In the genomic region with DNA sequence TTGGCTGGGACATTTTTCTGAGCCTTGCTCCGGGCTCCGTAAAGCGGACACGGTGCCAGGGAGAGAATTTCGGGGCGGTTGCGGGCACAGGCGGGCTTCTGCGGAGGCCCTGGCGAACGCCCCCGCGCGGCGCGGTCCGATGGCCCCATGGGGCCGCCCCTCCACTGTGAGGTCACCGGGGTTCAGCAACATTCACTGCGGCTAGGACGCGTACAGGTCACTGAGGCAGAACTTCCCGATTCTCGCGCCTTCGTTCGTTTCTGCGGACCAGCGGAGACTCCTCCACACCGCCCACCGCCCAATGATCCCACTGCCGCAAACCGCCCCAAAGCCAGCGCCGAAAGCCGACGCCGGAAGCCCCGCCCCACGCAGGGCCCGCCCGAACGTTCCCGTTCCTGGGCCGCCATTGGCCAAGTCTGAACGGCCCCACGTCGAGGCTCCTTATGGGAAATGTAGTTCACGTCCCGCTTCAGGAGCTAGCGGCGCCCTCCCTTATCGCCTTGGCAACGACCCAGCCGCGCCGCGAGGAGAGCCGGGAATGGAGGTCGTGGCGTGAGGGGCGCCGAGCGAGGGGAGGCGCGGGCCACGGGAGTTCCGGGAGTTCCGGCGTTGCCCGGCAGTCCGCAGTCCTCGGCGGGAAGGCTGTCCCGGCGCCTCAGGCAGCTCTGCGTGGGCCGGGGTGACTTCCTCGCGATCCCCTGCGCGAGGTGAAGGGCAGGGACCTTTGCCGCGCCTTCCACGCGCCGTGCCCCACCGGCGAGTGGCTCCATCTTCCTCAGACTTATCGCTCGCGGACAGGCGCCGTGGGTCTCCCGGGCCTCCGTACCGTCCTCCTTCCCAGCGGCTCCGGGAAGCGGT, we compare ENCODE assay signal across 1 cellular context.
TF ChIP-seq lines count a peak whose summit lies in the region.

A gene (plus strand): TSS at position 498 of the 858 bp plus-strand sequence. CDS start 499 bp downstream, outside the sequence.

TF ChIP-seq in K562, 482 proteins besides CTCF, POLR2A, EP300 and RAD21 (continued from another document and continues in another):
- TF ChIP-seq, protein P1, sequence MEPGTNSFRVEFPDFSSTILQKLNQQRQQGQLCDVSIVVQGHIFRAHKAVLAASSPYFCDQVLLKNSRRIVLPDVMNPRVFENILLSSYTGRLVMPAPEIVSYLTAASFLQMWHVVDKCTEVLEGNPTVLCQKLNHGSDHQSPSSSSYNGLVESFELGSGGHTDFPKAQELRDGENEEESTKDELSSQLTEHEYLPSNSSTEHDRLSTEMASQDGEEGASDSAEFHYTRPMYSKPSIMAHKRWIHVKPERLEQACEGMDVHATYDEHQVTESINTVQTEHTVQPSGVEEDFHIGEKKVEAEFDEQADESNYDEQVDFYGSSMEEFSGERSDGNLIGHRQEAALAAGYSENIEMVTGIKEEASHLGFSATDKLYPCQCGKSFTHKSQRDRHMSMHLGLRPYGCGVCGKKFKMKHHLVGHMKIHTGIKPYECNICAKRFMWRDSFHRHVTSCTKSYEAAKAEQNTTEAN (CRISPR knock-in tag; IDR thresholded peaks at IDR 0.05) = 0 out of 2 replicates have a peak, but pooled peaks have one; percentile 66
- no peak for TF ChIP-seq SMARCE1 (IDR thresholded peaks at IDR 0.05)
- peak; percentile 23; the same call in 1 of the 2 replicates for TF ChIP-seq GATAD2A (IDR thresholded peaks at IDR 0.05)
- TF ChIP-seq HMGN3 (IDR thresholded peaks at IDR 0.05; ENCODE audit: borderline replicate concordance, extremely low read depth, insufficient read length, low read depth, low read length) = no peak
- no peak for TF ChIP-seq ZNF764 (CRISPR knock-in tag; IDR thresholded peaks at IDR 0.05; ENCODE audit: low read depth)
- no peak for TF ChIP-seq SIRT6 (IDR thresholded peaks at IDR 0.05; ENCODE audit: low read depth, low read length)
- no peak for TF ChIP-seq ZNF140 (CRISPR knock-in tag; IDR thresholded peaks at IDR 0.05)
- TF ChIP-seq JUN (IDR thresholded peaks at IDR 0.05; ENCODE audit: borderline replicate concordance, low read depth, low read length) = no peak
- no peak for TF ChIP-seq JUN (CRISPR knock-in tag; IDR thresholded peaks at IDR 0.05; ENCODE audit: borderline replicate concordance)
- 0 out of 2 replicates have a peak, but pooled peaks have one; percentile 5 for TF ChIP-seq BRD4 (IDR thresholded peaks at IDR 0.05)
- TF ChIP-seq SIN3A (IDR thresholded peaks at IDR 0.05; ENCODE audit: borderline replicate concordance in 2 of 2, control insufficient read depth in 1 of 2, low read depth in 2 of 2, low read length in 2 of 2) = peak in 1 of 2 experiments; percentile 91; a peak in 3 of 4 replicates
- TF ChIP-seq SAP30 (IDR thresholded peaks at IDR 0.05; ENCODE audit: borderline replicate concordance, insufficient read depth, low read depth, low read length, poor library complexity, severe bottlenecking) = peak; percentile 25
- no peak for TF ChIP-seq FOXA1 (IDR thresholded peaks at IDR 0.05; ENCODE audit: borderline replicate concordance)
- TF ChIP-seq SRSF7 (optimal IDR thresholded peaks at IDR 0.05; ENCODE audit: low read depth, low read length) = no peak
- no peak for TF ChIP-seq ZKSCAN3 (CRISPR knock-in tag; IDR thresholded peaks at IDR 0.05)
- TF ChIP-seq, protein P2, sequence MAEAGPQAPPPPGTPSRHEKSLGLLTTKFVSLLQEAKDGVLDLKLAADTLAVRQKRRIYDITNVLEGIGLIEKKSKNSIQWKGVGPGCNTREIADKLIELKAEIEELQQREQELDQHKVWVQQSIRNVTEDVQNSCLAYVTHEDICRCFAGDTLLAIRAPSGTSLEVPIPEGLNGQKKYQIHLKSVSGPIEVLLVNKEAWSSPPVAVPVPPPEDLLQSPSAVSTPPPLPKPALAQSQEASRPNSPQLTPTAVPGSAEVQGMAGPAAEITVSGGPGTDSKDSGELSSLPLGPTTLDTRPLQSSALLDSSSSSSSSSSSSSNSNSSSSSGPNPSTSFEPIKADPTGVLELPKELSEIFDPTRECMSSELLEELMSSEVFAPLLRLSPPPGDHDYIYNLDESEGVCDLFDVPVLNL (CRISPR knock-in tag; IDR thresholded peaks at IDR 0.05; ENCODE audit: low read depth) = no peak
- TF ChIP-seq, protein P3, sequence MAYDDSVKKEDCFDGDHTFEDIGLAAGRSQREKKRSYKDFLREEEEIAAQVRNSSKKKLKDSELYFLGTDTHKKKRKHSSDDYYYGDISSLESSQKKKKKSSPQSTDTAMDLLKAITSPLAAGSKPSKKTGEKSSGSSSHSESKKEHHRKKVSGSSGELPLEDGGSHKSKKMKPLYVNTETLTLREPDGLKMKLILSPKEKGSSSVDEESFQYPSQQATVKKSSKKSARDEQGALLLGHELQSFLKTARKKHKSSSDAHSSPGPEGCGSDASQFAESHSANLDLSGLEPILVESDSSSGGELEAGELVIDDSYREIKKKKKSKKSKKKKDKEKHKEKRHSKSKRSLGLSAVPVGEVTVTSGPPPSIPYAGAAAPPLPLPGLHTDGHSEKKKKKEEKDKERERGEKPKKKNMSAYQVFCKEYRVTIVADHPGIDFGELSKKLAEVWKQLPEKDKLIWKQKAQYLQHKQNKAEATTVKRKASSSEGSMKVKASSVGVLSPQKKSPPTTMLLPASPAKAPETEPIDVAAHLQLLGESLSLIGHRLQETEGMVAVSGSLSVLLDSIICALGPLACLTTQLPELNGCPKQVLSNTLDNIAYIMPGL (CRISPR knock-in tag; IDR thresholded peaks at IDR 0.05) = no peak
- peak; percentile 69; the same call in 1 of the 2 replicates for TF ChIP-seq GATAD2B (IDR thresholded peaks at IDR 0.05; ENCODE audit: borderline replicate concordance)
- no peak for TF ChIP-seq ZNF444 (CRISPR knock-in tag; IDR thresholded peaks at IDR 0.05)
- TF ChIP-seq EZH2 (IDR thresholded peaks at IDR 0.05; ENCODE audit: borderline replicate concordance, low read depth, low read length) = no peak
- TF ChIP-seq, protein P4, sequence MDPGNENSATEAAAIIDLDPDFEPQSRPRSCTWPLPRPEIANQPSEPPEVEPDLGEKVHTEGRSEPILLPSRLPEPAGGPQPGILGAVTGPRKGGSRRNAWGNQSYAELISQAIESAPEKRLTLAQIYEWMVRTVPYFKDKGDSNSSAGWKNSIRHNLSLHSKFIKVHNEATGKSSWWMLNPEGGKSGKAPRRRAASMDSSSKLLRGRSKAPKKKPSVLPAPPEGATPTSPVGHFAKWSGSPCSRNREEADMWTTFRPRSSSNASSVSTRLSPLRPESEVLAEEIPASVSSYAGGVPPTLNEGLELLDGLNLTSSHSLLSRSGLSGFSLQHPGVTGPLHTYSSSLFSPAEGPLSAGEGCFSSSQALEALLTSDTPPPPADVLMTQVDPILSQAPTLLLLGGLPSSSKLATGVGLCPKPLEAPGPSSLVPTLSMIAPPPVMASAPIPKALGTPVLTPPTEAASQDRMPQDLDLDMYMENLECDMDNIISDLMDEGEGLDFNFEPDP (CRISPR knock-in tag; IDR thresholded peaks at IDR 0.05) = no peak
- TF ChIP-seq ZFP36 (IDR thresholded peaks at IDR 0.05; ENCODE audit: low read depth, low read length, partially characterized antibody) = no peak
- TF ChIP-seq, protein P5, sequence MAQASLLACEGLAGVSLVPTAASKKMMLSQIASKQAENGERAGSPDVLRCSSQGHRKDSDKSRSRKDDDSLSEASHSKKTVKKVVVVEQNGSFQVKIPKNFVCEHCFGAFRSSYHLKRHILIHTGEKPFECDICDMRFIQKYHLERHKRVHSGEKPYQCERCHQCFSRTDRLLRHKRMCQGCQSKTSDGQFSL (CRISPR knock-in tag; IDR thresholded peaks at IDR 0.05) = peak; percentile 68; the same call in 1 of the 2 replicates
- TF ChIP-seq, protein P5 (tag; IDR thresholded peaks at IDR 0.05) = no peak
- 0 out of 2 replicates have a peak, but pooled peaks have one; percentile 27 for TF ChIP-seq ZSCAN29 (IDR thresholded peaks at IDR 0.05)
- 0 out of 4 replicates have a peak, but pooled peaks of 1 of the 2 experiments have one; percentile 46 for TF ChIP-seq SRF (CRISPR knock-in tag; IDR thresholded peaks at IDR 0.05)
- TF ChIP-seq ASH1L (IDR thresholded peaks at IDR 0.05; ENCODE audit: borderline replicate concordance, low read depth, partially characterized antibody) = no peak
- peak; percentile 94 for TF ChIP-seq ZNF143 (CRISPR knock-in tag; IDR thresholded peaks at IDR 0.05)
- TF ChIP-seq, protein P6, sequence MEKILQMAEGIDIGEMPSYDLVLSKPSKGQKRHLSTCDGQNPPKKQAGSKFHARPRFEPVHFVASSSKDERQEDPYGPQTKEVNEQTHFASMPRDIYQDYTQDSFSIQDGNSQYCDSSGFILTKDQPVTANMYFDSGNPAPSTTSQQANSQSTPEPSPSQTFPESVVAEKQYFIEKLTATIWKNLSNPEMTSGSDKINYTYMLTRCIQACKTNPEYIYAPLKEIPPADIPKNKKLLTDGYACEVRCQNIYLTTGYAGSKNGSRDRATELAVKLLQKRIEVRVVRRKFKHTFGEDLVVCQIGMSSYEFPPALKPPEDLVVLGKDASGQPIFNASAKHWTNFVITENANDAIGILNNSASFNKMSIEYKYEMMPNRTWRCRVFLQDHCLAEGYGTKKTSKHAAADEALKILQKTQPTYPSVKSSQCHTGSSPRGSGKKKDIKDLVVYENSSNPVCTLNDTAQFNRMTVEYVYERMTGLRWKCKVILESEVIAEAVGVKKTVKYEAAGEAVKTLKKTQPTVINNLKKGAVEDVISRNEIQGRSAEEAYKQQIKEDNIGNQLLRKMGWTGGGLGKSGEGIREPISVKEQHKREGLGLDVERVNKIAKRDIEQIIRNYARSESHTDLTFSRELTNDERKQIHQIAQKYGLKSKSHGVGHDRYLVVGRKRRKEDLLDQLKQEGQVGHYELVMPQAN (IDR thresholded peaks at IDR 0.05; ENCODE audit: borderline replicate concordance) = peak; percentile 70; the same call in 1 of the 2 replicates
- no peak for TF ChIP-seq ZNF184 (CRISPR knock-in tag; IDR thresholded peaks at IDR 0.05)
- TF ChIP-seq, protein P7, sequence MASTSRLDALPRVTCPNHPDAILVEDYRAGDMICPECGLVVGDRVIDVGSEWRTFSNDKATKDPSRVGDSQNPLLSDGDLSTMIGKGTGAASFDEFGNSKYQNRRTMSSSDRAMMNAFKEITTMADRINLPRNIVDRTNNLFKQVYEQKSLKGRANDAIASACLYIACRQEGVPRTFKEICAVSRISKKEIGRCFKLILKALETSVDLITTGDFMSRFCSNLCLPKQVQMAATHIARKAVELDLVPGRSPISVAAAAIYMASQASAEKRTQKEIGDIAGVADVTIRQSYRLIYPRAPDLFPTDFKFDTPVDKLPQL (IDR thresholded peaks at IDR 0.05; ENCODE audit: extremely low read depth, insufficient read length) = no peak
- TF ChIP-seq, protein P8, sequence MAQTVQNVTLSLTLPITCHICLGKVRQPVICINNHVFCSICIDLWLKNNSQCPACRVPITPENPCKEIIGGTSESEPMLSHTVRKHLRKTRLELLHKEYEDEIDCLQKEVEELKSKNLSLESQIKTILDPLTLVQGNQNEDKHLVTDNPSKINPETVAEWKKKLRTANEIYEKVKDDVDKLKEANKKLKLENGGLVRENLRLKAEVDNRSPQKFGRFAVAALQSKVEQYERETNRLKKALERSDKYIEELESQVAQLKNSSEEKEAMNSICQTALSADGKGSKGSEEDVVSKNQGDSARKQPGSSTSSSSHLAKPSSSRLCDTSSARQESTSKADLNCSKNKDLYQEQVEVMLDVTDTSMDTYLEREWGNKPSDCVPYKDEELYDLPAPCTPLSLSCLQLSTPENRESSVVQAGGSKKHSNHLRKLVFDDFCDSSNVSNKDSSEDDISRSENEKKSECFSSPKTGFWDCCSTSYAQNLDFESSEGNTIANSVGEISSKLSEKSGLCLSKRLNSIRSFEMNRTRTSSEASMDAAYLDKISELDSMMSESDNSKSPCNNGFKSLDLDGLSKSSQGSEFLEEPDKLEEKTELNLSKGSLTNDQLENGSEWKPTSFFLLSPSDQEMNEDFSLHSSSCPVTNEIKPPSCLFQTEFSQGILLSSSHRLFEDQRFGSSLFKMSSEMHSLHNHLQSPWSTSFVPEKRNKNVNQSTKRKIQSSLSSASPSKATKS (CRISPR knock-in tag; IDR thresholded peaks at IDR 0.05) = no peak
- no peak for TF ChIP-seq PHF20 (IDR thresholded peaks at IDR 0.05; ENCODE audit: partially characterized antibody)
- TF ChIP-seq CCNT2 (IDR thresholded peaks at IDR 0.05; ENCODE audit: borderline replicate concordance, extremely low read depth, insufficient read length, low read depth, low read length) = peak; percentile 78
- TF ChIP-seq ATF1 (CRISPR knock-in tag; IDR thresholded peaks at IDR 0.05) = no peak
- peak; percentile 84 for TF ChIP-seq ATF1 (tag; IDR thresholded peaks at IDR 0.05)
- TF ChIP-seq, protein P9, sequence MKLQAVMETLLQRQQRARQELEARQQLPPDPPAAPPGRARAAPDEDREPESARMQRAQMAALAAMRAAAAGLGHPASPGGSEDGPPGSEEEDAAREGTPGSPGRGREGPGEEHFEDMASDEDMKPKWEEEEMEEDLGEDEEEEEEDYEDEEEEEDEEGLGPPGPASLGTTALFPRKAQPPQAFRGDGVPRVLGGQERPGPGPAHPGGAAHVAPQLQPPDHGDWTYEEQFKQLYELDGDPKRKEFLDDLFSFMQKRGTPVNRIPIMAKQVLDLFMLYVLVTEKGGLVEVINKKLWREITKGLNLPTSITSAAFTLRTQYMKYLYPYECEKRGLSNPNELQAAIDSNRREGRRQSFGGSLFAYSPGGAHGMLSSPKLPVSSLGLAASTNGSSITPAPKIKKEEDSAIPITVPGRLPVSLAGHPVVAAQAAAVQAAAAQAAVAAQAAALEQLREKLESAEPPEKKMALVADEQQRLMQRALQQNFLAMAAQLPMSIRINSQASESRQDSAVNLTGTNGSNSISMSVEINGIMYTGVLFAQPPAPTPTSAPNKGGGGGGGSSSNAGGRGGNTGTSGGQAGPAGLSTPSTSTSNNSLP (IDR thresholded peaks at IDR 0.05; ENCODE audit: borderline replicate concordance, low read depth, low read length) = no peak
- TF ChIP-seq ZNF121 (CRISPR knock-in tag; conservative IDR thresholded peaks at IDR 0.05) = no peak
- no peak for TF ChIP-seq ETS2 (tag; IDR thresholded peaks at IDR 0.05; ENCODE audit: borderline replicate concordance, poor library complexity, severe bottlenecking)
- TF ChIP-seq SMARCB1 (IDR thresholded peaks at IDR 0.05; ENCODE audit: insufficient read length, low read depth) = no peak
- TF ChIP-seq ZKSCAN1 (IDR thresholded peaks at IDR 0.05; ENCODE audit: low read depth, low read length) = no peak
- no peak for TF ChIP-seq ZNF785 (CRISPR knock-in tag; IDR thresholded peaks at IDR 0.05)
- TF ChIP-seq NFYB (IDR thresholded peaks at IDR 0.05; ENCODE audit: extremely low read depth, insufficient read length) = no peak
- TF ChIP-seq ILF3 (IDR thresholded peaks at IDR 0.05; ENCODE audit: borderline replicate concordance) = no peak; the same call in 1 of the 2 replicates
- TF ChIP-seq MTA3 (IDR thresholded peaks at IDR 0.05; ENCODE audit: borderline replicate concordance) = peak; percentile 51
- TF ChIP-seq HMG20A (CRISPR knock-in tag; conservative IDR thresholded peaks at IDR 0.05) = no peak
